In genomic region chr12:12941450-12942350, GRCh38 we compare ENCODE assay signal across 18 cellular contexts. TPM values are rescaled to one million over a fixed set of nuclear protein-coding genes. Genes with fewer than 3 reads are reported as not detected.
DNase-seq lines count a peak whose midpoint lies in the region; ATAC-seq, FAIRE-seq and TF ChIP-seq lines count a peak whose summit lies in the region.
"Had no signal": no experiment of that assay in that cellular context is flagged by ENCODE, and none has a peak within 500 bp of the region (broad histone marks: within the 10 kb centered on the region; RNA-seq: fewer than 3 reads in every experiment).

No MANE protein-coding gene starts in this region.

- POLR2A ChIA-PET in A549 (lab: Yijun Ruan, JAX) = interaction anchor here (1.2 kb wide), 1 partner anchor 38 kb away, joined by 3 read pairs; no protein-coding TSS in a partner anchor
- POLR2A ChIA-PET in HEK293 (lab: Yijun Ruan, JAX) = no interaction called here
- POLR2A ChIA-PET in WTC11 (lab: Charles Lee) = no interaction called here

- ATAC-seq in A549 (peak; percentile 51 to 71; a peak in 5 of 6 replicates), WTC11 (no peak), pancreas (no peak), HG02642 (IDR thresholded peaks at IDR 0.05; ENCODE audit: poor library complexity, unreplicated experiment) (no peak)
- ATAC-seq: PC-3 had no signal

- no peaks in the 10 kb centered on the region for H3K27me3 ChIP-seq in pancreas

- H3K36me3 Mint-ChIP-seq in WTC11 = no peaks in the 10 kb centered on the region
- H3K36me3 Mint-ChIP-seq in chondrocyte (ENCODE audit: low read depth) = no peaks in the 10 kb centered on the region
- H3K36me3 Mint-ChIP-seq: CD4-positive, CD25-positive, alpha-beta regulatory T cell had no signal

- H3K9me3 Mint-ChIP-seq in WTC11 (no peaks in the 10 kb centered on the region), chondrocyte (ENCODE audit: low read depth) (no peaks in the 10 kb centered on the region)
- H3K9me3 Mint-ChIP-seq: CD4-positive, CD25-positive, alpha-beta regulatory T cell had no signal

- DNase-seq in A549 (ENCODE audit: low read depth in 1 of 2, low spot score in 1 of 2) = no peak
- no peak for DNase-seq in WTC11 (ENCODE audit: low spot score)
- DNase-seq in kidney tubule cell (ENCODE audit: low spot score) = peak; percentile 43
- no peak for DNase-seq in pancreas
- DNase-seq in chondrocyte (ENCODE audit: low spot score) = no peak
- no peak for DNase-seq in DMS153 (lab: John Stamatoyannopoulos, UW)
- DNase-seq: CD4-positive, CD25-positive, alpha-beta regulatory T cell; DND-41; Karpas-422; NCI-H1436 treated with DMSO at 0.1 percent for 48 hours; NCI-H2081; NCI-H526; PC-3 had no signal

- TF ChIP-seq RAD21 in A549 (conservative IDR thresholded peaks at IDR 0.05 in 1 of 2, IDR thresholded peaks at IDR 0.05 in 1 of 2) = no peak

- H3K27ac ChIP-seq in A549 = 0 out of 6 replicates have a peak overlapping the region, but pooled peaks of 1 of the 2 experiments have one; percentile 15
- H3K27ac ChIP-seq in HEK293 (ENCODE audit: extremely low read depth, low read depth, low read length) = no peak overlapping the region
- no peak overlapping the region for H3K27ac ChIP-seq in pancreas

- H3K27ac Mint-ChIP-seq in WTC11 = 0 out of 2 replicates have a peak overlapping the region, but pooled peaks have one; percentile 43
- H3K27ac Mint-ChIP-seq in chondrocyte (ENCODE audit: unreplicated experiment) = no peak overlapping the region

- H3K27me3 Mint-ChIP-seq in WTC11 (ENCODE audit: low read depth) (no peaks in the 10 kb centered on the region), chondrocyte (ENCODE audit: low read depth) (no peaks in the 10 kb centered on the region)

- CTCF ChIA-PET in A549 (lab: Yijun Ruan, JAX) (interaction anchor here (0.8 to 2.6 kb wide), 5 partner anchors 26 to 105 kb away, joined by 3 to 9 read pairs (median 4); no protein-coding TSS in a partner anchor), HEK293 (lab: Yijun Ruan, JAX) (interaction anchor here (1.1 kb wide), 2 partner anchors 38 to 129 kb away, joined by 3 read pairs; no protein-coding TSS in a partner anchor), WTC11 (lab: Charles Lee) (interaction anchor here (1.1 to 1.3 kb wide), 2 partner anchors 34 to 205 kb away, joined by 4 to 5 read pairs; no protein-coding TSS in a partner anchor)

- H3K4me1 Mint-ChIP-seq in WTC11 (no peaks in the 10 kb centered on the region), chondrocyte (ENCODE audit: low read depth) (no peaks in the 10 kb centered on the region)
- H3K4me1 Mint-ChIP-seq: CD4-positive, CD25-positive, alpha-beta regulatory T cell had no signal

- H3K36me3 ChIP-seq in HEK293 (ENCODE audit: control insufficient read depth in 2 of 2, insufficient read depth in 1 of 2, low read length in 2 of 2) = no peaks in the 10 kb centered on the region
- no peaks in the 10 kb centered on the region for H3K36me3 ChIP-seq in pancreas

- intact Hi-C loops in pancreas (cut with DNase I) = no loop called here

- 86% methylated on average over 10 of the region's 10 CpGs for WGBS in A549 (ENCODE audit: missing lambda C conversion rate)
- 91 to 92% methylated on average over 10 of the region's 10 CpGs for WGBS in pancreas, 2 donors

- H3K4me3 ChIP-seq in A549 (no peak overlapping the region), HEK293 (ENCODE audit: low read depth, low read length) (no peak overlapping the region), pancreas (no peak overlapping the region)

- H3K9me3 ChIP-seq in A549 (no peaks in the 10 kb centered on the region), HEK293 (ENCODE audit: control insufficient read depth, insufficient read depth, low read depth, low read length) (no peaks in the 10 kb centered on the region), pancreas (no peaks in the 10 kb centered on the region)

- TF ChIP-seq EP300 in A549 (IDR thresholded peaks at IDR 0.05) = no peak

- FAIRE-seq in A549 (lab: Jason Lieb, UNC) (no peak), pancreas (lab: Jason Lieb, UNC) (no peak)
- FAIRE-seq: D721Med, H1 had no signal

- TF ChIP-seq POLR2A in A549 (IDR thresholded peaks at IDR 0.05; ENCODE audit: low read length) = no peak

- TF ChIP-seq CTCF in A549 (IDR thresholded peaks at IDR 0.05) (no peak), HEK293 (tag by site-specific recombination; IDR thresholded peaks at IDR 0.05) (no peak), WTC11 (IDR thresholded peaks at IDR 0.05) (no peak), pancreas (IDR thresholded peaks at IDR 0.05) (no peak), chondrocyte (IDR thresholded peaks at IDR 0.05) (no peak)

- H3K4me3 Mint-ChIP-seq in WTC11 (no peak overlapping the region), chondrocyte (ENCODE audit: unreplicated experiment) (no peak overlapping the region)
- H3K4me3 Mint-ChIP-seq: CD4-positive, CD25-positive, alpha-beta regulatory T cell had no signal

- H3K4me2 ChIP-seq in A549 = no peak overlapping the region

- peaks cover under 1% of the 10 kb centered on the region; the same call in 1 of the 3 replicates for H3K4me1 ChIP-seq in A549
- H3K4me1 ChIP-seq in HEK293 (ENCODE audit: control insufficient read depth, insufficient read depth, low read length) = no peaks in the 10 kb centered on the region
- H3K4me1 ChIP-seq in pancreas = no peaks in the 10 kb centered on the region

TF ChIP-seq in HEK293, 187 proteins besides CTCF, POLR2A, EP300 and RAD21 (continues in another document):
- TF ChIP-seq ZNF335 (tag by site-specific recombination; conservative IDR thresholded peaks at IDR 0.05) = peak; percentile 64
- no peak for TF ChIP-seq ZFP41 (tag by site-specific recombination; IDR thresholded peaks at IDR 0.05; ENCODE audit: borderline replicate concordance)

TF ChIP-seq in WTC11, 78 proteins besides CTCF, POLR2A, EP300 and RAD21 (continues in another document):
- TF ChIP-seq JAZF1 (CRISPR knock-in tag; IDR thresholded peaks at IDR 0.05) (no peak), SMAD3 (CRISPR knock-in tag; IDR thresholded peaks at IDR 0.05; ENCODE audit: borderline replicate concordance) (no peak), ARID4B (CRISPR knock-in tag; IDR thresholded peaks at IDR 0.05; ENCODE audit: borderline replicate concordance) (no peak), ZBTB21 (CRISPR knock-in tag; IDR thresholded peaks at IDR 0.05; ENCODE audit: borderline replicate concordance) (no peak), ZNF121 (CRISPR knock-in tag; IDR thresholded peaks at IDR 0.05) (no peak), NR2C2 (CRISPR knock-in tag; IDR thresholded peaks at IDR 0.05) (no peak)

RNA-seq across cellular contexts. Expression of gene GPRC5D, which starts 10.3 kb away (rescaled TPM):
- polyA plus RNA-seq in A549 (2011; rRNA removed) (not detected in 2 replicates), A549 (2017; fragmentation: RNase III; extraction: RNeasy Plus Mini Kit Qiagen cat#74134 plus additional on column Dnase treatment) (not detected in 3 replicates), pancreas (under 1 TPM; 0.33 to 0.42 TPM)
- polyA plus RNA-seq in A549 (2012; cell fraction: cytosol; rRNA removed) = 0.04 TPM in 1 of 2 replicates, not detected in the other
- polyA plus RNA-seq in A549 (2012; cell fraction: nucleus; rRNA removed) = 0.23 TPM in 2 replicates
- polyA minus RNA-seq in A549 (2011; rRNA and poly(A)+ RNA removed) = not detected in 2 replicates
- total RNA-seq in WTC11 (2021) (0.33 TPM in 1 of 3 replicates, not detected in the others), pancreas (under 1 TPM in 1 of 6 donors, not detected in 5; 0.24 TPM), chondrocyte (not detected in 3 replicates)
- total RNA-seq: CD4-positive, CD25-positive, alpha-beta regulatory T cell; H1; PC-3; SK-MEL-5 had no signal

RNA-seq across cellular contexts. Expression of gene GPRC5A, which starts 50.3 kb away (rescaled TPM):
- polyA plus RNA-seq in A549 (2011; rRNA removed) = 296 and 321 TPM in 2 replicates
- 275 and 331 TPM in 2 replicates for polyA plus RNA-seq in A549 (2012; cell fraction: cytosol; rRNA removed)
- polyA plus RNA-seq in A549 (2012; cell fraction: nucleus; rRNA removed) = 582 and 654 TPM in 2 replicates
- polyA plus RNA-seq in A549 (2017; fragmentation: RNase III; extraction: RNeasy Plus Mini Kit Qiagen cat#74134 plus additional on column Dnase treatment) = 173 to 207 TPM (median 197 TPM) in 3 replicates
- polyA minus RNA-seq in A549 (2011; rRNA and poly(A)+ RNA removed) = 913 and 975 TPM in 2 replicates
- total RNA-seq in WTC11 (2021) = 1.1 to 1.3 TPM (median 1.3 TPM) in 3 replicates
- 10 to 100 TPM in 1 of 6 donors, 1 to 10 TPM in 5; 1.9 to 11.0 (median 3.6) TPM for total RNA-seq in pancreas
- polyA plus RNA-seq in pancreas = 1 to 10 TPM in 1 of 2 donors, under 1 TPM in 1; 0.96 to 1.1 TPM
- total RNA-seq in chondrocyte = 8.1 to 13.1 TPM (median 10.5 TPM) in 3 replicates
- polyA plus RNA-seq: CD4-positive, CD25-positive, alpha-beta regulatory T cell had no signal

RNA-seq across cellular contexts. Expression of gene HEBP1, which starts 58.4 kb away (rescaled TPM):
- polyA plus RNA-seq in A549 (2011; rRNA removed) (24.8 and 40.3 TPM in 2 replicates), A549 (2017; fragmentation: RNase III; extraction: RNeasy Plus Mini Kit Qiagen cat#74134 plus additional on column Dnase treatment) (47.5 to 49.3 TPM (median 48.9 TPM) in 3 replicates), pancreas (10 to 100 TPM; 25.8 to 41.6 TPM)
- 31.0 and 31.8 TPM in 2 replicates for polyA plus RNA-seq in A549 (2012; cell fraction: cytosol; rRNA removed)
- 18.5 and 22.6 TPM in 2 replicates for polyA plus RNA-seq in A549 (2012; cell fraction: nucleus; rRNA removed)
- polyA minus RNA-seq in A549 (2011; rRNA and poly(A)+ RNA removed) = 32.5 and 34.3 TPM in 2 replicates
- total RNA-seq in WTC11 (2021) (61.6 to 62.7 TPM (median 61.8 TPM) in 3 replicates), pancreas (10 to 100 TPM; 37.4 to 57.6 (median 49.1) TPM), chondrocyte (39.7 to 52.3 TPM (median 50.7 TPM) in 3 replicates)

Comparison
In these comparisons a context has a peak if more than half of its experiments do, and no peak if none do; other contexts are left out.
1. ATAC-seq: peak in A549 (2 of 2); none in WTC11 (single experiment), pancreas (0 of 4) and HG02642 (single experiment).